20 cellular contexts compared by ENCODE assay signal in genomic region chr13:69856331-69856730, GRCh38.
DNase-seq lines count a peak whose midpoint lies in the region; ATAC-seq and TF ChIP-seq lines count a peak whose summit lies in the region.
"Had no signal": no experiment of that assay in that cellular context is flagged by ENCODE, and none has a peak within 500 bp of the region (broad histone marks: within the 10 kb centered on the region; RNA-seq: fewer than 3 reads in every experiment).

No MANE protein-coding gene starts in this region.

- H3K18ac ChIP-seq in mesenchymal stem cell (ENCODE audit: low read depth in 1 of 2, low read length in 2 of 2) = no peak overlapping the region

- no peak overlapping the region for H3K14ac ChIP-seq in mesenchymal stem cell (ENCODE audit: low read length in 2 of 2)

- no peak overlapping the region for H2BK120ac ChIP-seq in mesenchymal stem cell (ENCODE audit: low read depth, low read length)

- no peak overlapping the region for H3K4me3 Mint-ChIP-seq in Caco-2 (ENCODE audit: unreplicated experiment)
- H3K4me3 Mint-ChIP-seq: activated CD8-positive, alpha-beta T cell treated with anti-CD3 and anti-CD28 coated beads, Interleukin-2, amount 10 ng/mL, durations not matched to agents 7 days and 5 days; activated naive CD4-positive, alpha-beta T cell treated with anti-CD3 and anti-CD28 coated beads, Interleukin-2, amount 10 ng/mL, durations not matched to agents 7 days and 5 days; activated T-cell treated with anti-CD3 and anti-CD28 coated beads, Interleukin-2, amount 50 U/mL, for 72 hours; naive B cell had no signal

- H2BK5ac ChIP-seq in mesenchymal stem cell (ENCODE audit: low read depth, low read length, poor library complexity, severe bottlenecking) = no peak overlapping the region

- intact Hi-C loops in Caco-2 (cut with micrococcal nuclease; ENCODE audit: unreplicated experiment) = loop anchor here (2.0 kb wide), 1 partner anchor 712 kb away; no protein-coding TSS in a partner anchor
- intact Hi-C loops in PC-3 (cut with micrococcal nuclease) = loop anchor here (5.0 kb wide), 2 partner anchors 456 to 711 kb away; no protein-coding TSS in a partner anchor

- H3K9me3 ChIP-seq in Caco-2 = no peaks in the 10 kb centered on the region
- H3K9me3 ChIP-seq in PC-3 (ENCODE audit: low read length) = no peaks in the 10 kb centered on the region
- no peaks in the 10 kb centered on the region for H3K9me3 ChIP-seq in mesenchymal stem cell (ENCODE audit: control insufficient read depth, low read length)
- H3K9me3 ChIP-seq: BLaER1 treated with 17β-estradiol and CSF1 and Interleukin-3, amounts not matched to agents 10 nM and 100 nM had no signal

- peak overlapping the region; percentile 17 for H3K27ac Mint-ChIP-seq in Caco-2 (ENCODE audit: unreplicated experiment)
- H3K27ac Mint-ChIP-seq: activated CD8-positive, alpha-beta T cell treated with anti-CD3 and anti-CD28 coated beads, Interleukin-2, amount 10 ng/mL, durations not matched to agents 7 days and 5 days; activated naive CD4-positive, alpha-beta T cell treated with anti-CD3 and anti-CD28 coated beads, Interleukin-2, amount 10 ng/mL, durations not matched to agents 7 days and 5 days; activated T-cell treated with anti-CD3 and anti-CD28 coated beads, Interleukin-2, amount 50 U/mL, for 72 hours; naive B cell had no signal

- H3K27me3 ChIP-seq in Caco-2 (replicated peaks; ENCODE audit: control insufficient read depth, insufficient read depth, low read length) = no peaks in the 10 kb centered on the region
- no peaks in the 10 kb centered on the region for H3K27me3 ChIP-seq in PC-3 (ENCODE audit: low read length)
- no peaks in the 10 kb centered on the region for H3K27me3 ChIP-seq in foreskin keratinocyte
- no peaks in the 10 kb centered on the region for H3K27me3 ChIP-seq in mesenchymal stem cell (ENCODE audit: control insufficient read depth in 1 of 2, insufficient read depth in 1 of 2, low read length in 2 of 2)
- H3K27me3 ChIP-seq: BLaER1 treated with 17β-estradiol and CSF1 and Interleukin-3, amounts not matched to agents 10 nM and 100 nM had no signal

- POLR2A ChIA-PET in Caco-2 (lab: Charles Lee) (no interaction called here), PC-3 (lab: Charles Lee; ENCODE audit: unreplicated experiment) (no interaction called here)

- no peaks in the 10 kb centered on the region for H3F3A ChIP-seq in PC-3 (ENCODE audit: low read length, unreplicated experiment)

- H4K8ac ChIP-seq in mesenchymal stem cell (ENCODE audit: low read length) = no peak overlapping the region

- WGBS in mesenchymal stem cell = 10% methylated on average over 3 of the region's 3 CpGs

- H3K4me3 ChIP-seq in Caco-2 (ENCODE audit: low read depth, low read length) (no peak overlapping the region), PC-3 (ENCODE audit: low read length) (no peak overlapping the region), mesenchymal stem cell (ENCODE audit: insufficient read depth in 1 of 2, low read depth in 1 of 2, low read length in 2 of 2) (no peak overlapping the region)
- H3K4me3 ChIP-seq: BLaER1 treated with 17β-estradiol and CSF1 and Interleukin-3, amounts not matched to agents 10 nM and 100 nM had no signal

- no peaks in the 10 kb centered on the region for H3K27me3 Mint-ChIP-seq in Caco-2 (ENCODE audit: insufficient read depth, unreplicated experiment)
- H3K27me3 Mint-ChIP-seq: activated naive CD4-positive, alpha-beta T cell treated with anti-CD3 and anti-CD28 coated beads, Interleukin-2, amount 10 ng/mL, durations not matched to agents 7 days and 5 days; naive B cell had no signal

- DNase-seq in Caco-2 (peak; percentile 25 to 40), PC-3 (peak; percentile 3), foreskin keratinocyte (peak; percentile 2 to 24), mesenchymal stem cell (no peak), NCI-H510A (lab: John Stamatoyannopoulos, UW) (no peak), germinal center (ENCODE audit: low spot score) (no peak)
- no peak for DNase-seq in activated CD4-positive, alpha-beta T cell treated with anti-CD3 and anti-CD28 coated beads, Interleukin-2, amount 50 U/mL, for 1 hour
- DNase-seq in stimulated activated CD4-positive, alpha-beta T cell treated with anti-CD3 and anti-CD28 coated beads, Interleukin-4, amount 100 ng/mL, for 1 hour = no peak
- DNase-seq: activated CD4-positive, CD25-positive, alpha-beta regulatory T cell; activated CD8-positive, alpha-beta T cell treated with anti-CD3 and anti-CD28 coated beads, Interleukin-2, amount 10 ng/mL, durations not matched to agents 7 days and 5 days; activated naive CD4-positive, alpha-beta T cell treated with anti-CD3 and anti-CD28 coated beads, Interleukin-2, amount 10 ng/mL, durations not matched to agents 7 days and 5 days; activated T-cell treated with anti-CD3 and anti-CD28 coated beads, Interleukin-2, amount 50 U/mL, for 72 hours; effector CD4-positive, alpha-beta T cell; KBM-7; mammary epithelial cell; naive B cell; NCI-H146; NCI-H82; right cardiac atrium had no signal

- no peaks in the 10 kb centered on the region for H3K79me1 ChIP-seq in mesenchymal stem cell (replicated peaks; ENCODE audit: low read length, poor library complexity, severe bottlenecking)

- H3K27ac ChIP-seq in PC-3 (ENCODE audit: low read length) (no peak overlapping the region), foreskin keratinocyte (no peak overlapping the region), mesenchymal stem cell (ENCODE audit: low read length, poor library complexity, severe bottlenecking) (peak overlapping the region; percentile 65)
- H3K27ac ChIP-seq: BLaER1 treated with 17β-estradiol and CSF1 and Interleukin-3, amounts not matched to agents 10 nM and 100 nM had no signal

- H2AFZ ChIP-seq in PC-3 (ENCODE audit: low read length) = no peak overlapping the region
- H2AFZ ChIP-seq in mesenchymal stem cell (ENCODE audit: low read depth, low read length) = no peak overlapping the region

- no peak overlapping the region for H2BK15ac ChIP-seq in mesenchymal stem cell (ENCODE audit: low read depth, poor library complexity, severe bottlenecking)

- no peaks in the 10 kb centered on the region for H4K20me1 ChIP-seq in PC-3 (ENCODE audit: low read length)
- H4K20me1 ChIP-seq: BLaER1 treated with 17β-estradiol and CSF1 and Interleukin-3, amounts not matched to agents 10 nM and 100 nM had no signal

- H3K36me3 Mint-ChIP-seq in Caco-2 (ENCODE audit: insufficient read depth, unreplicated experiment) = no peaks in the 10 kb centered on the region
- H3K36me3 Mint-ChIP-seq: activated naive CD4-positive, alpha-beta T cell treated with anti-CD3 and anti-CD28 coated beads, Interleukin-2, amount 10 ng/mL, durations not matched to agents 7 days and 5 days; naive B cell had no signal

- peaks cover 6% of the 10 kb centered on the region for H3K9me3 Mint-ChIP-seq in Caco-2 (ENCODE audit: unreplicated experiment)
- H3K9me3 Mint-ChIP-seq: activated naive CD4-positive, alpha-beta T cell treated with anti-CD3 and anti-CD28 coated beads, Interleukin-2, amount 10 ng/mL, durations not matched to agents 7 days and 5 days had no signal

- H3K4ac ChIP-seq in mesenchymal stem cell (ENCODE audit: low read depth in 1 of 2, low read length in 2 of 2) = no peak overlapping the region

- H3K4me2 ChIP-seq in PC-3 (ENCODE audit: low read length) (no peak overlapping the region), mesenchymal stem cell (ENCODE audit: low read length, poor library complexity, severe bottlenecking) (no peak overlapping the region)
- H3K4me2 ChIP-seq: BLaER1 treated with 17β-estradiol and CSF1 and Interleukin-3, amounts not matched to agents 10 nM and 100 nM had no signal

- H3K9ac ChIP-seq in PC-3 (ENCODE audit: low read length) (no peak overlapping the region), mesenchymal stem cell (ENCODE audit: low read length) (no peak overlapping the region)
- H3K9ac ChIP-seq: BLaER1 treated with 17β-estradiol and CSF1 and Interleukin-3, amounts not matched to agents 10 nM and 100 nM had no signal

- no peak overlapping the region for H2BK12ac ChIP-seq in mesenchymal stem cell (ENCODE audit: low read length in 2 of 2)

- peaks cover 13% of the 10 kb centered on the region for H3K4me1 ChIP-seq in Caco-2
- no peaks in the 10 kb centered on the region for H3K4me1 ChIP-seq in PC-3 (ENCODE audit: insufficient read depth, low read length)
- no peaks in the 10 kb centered on the region for H3K4me1 ChIP-seq in foreskin keratinocyte
- no peaks in the 10 kb centered on the region for H3K4me1 ChIP-seq in mesenchymal stem cell (ENCODE audit: control insufficient read depth, insufficient read depth, low read depth, low read length)
- H3K4me1 ChIP-seq: BLaER1 treated with 17β-estradiol and CSF1 and Interleukin-3, amounts not matched to agents 10 nM and 100 nM had no signal

- TF ChIP-seq CTCF in Caco-2 (IDR thresholded peaks at IDR 0.05; ENCODE audit: insufficient read depth in 1 of 2, low read depth in 1 of 2, low read length in 1 of 2, severe bottlenecking in 1 of 2, unreplicated experiment in 1 of 2) (no peak), PC-3 (conservative IDR thresholded peaks at IDR 0.05; ENCODE audit: low read depth, low read length) (no peak), foreskin keratinocyte (conservative IDR thresholded peaks at IDR 0.05) (no peak)

- H3K79me2 ChIP-seq in PC-3 (ENCODE audit: low read length) = no peaks in the 10 kb centered on the region

- no peak overlapping the region for H2AK5ac ChIP-seq in mesenchymal stem cell (ENCODE audit: low read length, severe bottlenecking)

- BruUV-seq in Caco-2 (replicated peaks; lab: Mats Ljungman, UMichigan) (no TSS peak), PC-3 (replicated peaks; lab: Mats Ljungman, UMichigan) (no TSS peak)

- H4K91ac ChIP-seq in mesenchymal stem cell (ENCODE audit: low read length) = no peak overlapping the region

- no peak overlapping the region for H3K23ac ChIP-seq in mesenchymal stem cell (ENCODE audit: low read length in 2 of 2)

- H3K36me3 ChIP-seq in Caco-2 (ENCODE audit: control insufficient read depth, insufficient read depth, low read length) (no peaks in the 10 kb centered on the region), PC-3 (ENCODE audit: low read depth, low read length) (no peaks in the 10 kb centered on the region), mesenchymal stem cell (ENCODE audit: control insufficient read depth in 1 of 2, insufficient read depth in 2 of 2, low read depth in 1 of 2, low read length in 2 of 2) (no peaks in the 10 kb centered on the region)
- H3K36me3 ChIP-seq: BLaER1 treated with 17β-estradiol and CSF1 and Interleukin-3, amounts not matched to agents 10 nM and 100 nM had no signal

- H3K4me1 Mint-ChIP-seq in Caco-2 (ENCODE audit: low read depth, unreplicated experiment) = peaks cover 11% of the 10 kb centered on the region
- H3K4me1 Mint-ChIP-seq: activated naive CD4-positive, alpha-beta T cell treated with anti-CD3 and anti-CD28 coated beads, Interleukin-2, amount 10 ng/mL, durations not matched to agents 7 days and 5 days; naive B cell had no signal

- ATAC-seq in PC-3 (no peak), foreskin keratinocyte (no peak)
- ATAC-seq: activated CD8-positive, alpha-beta T cell treated with anti-CD3 and anti-CD28 coated beads, Interleukin-2, amount 10 ng/mL, durations not matched to agents 7 days and 5 days; activated T-cell treated with anti-CD3 and anti-CD28 coated beads, Interleukin-2, amount 50 U/mL, for 72 hours; right cardiac atrium had no signal

- no peaks in the 10 kb centered on the region for H3K9me2 ChIP-seq in PC-3 (replicated peaks; ENCODE audit: low read length)

- CTCF ChIA-PET in Caco-2 (lab: Charles Lee) = interaction anchor here (0.7 kb wide), 1 partner anchor 104 kb away, joined by 4 read pairs; no protein-coding TSS in a partner anchor
- CTCF ChIA-PET in PC-3 (lab: Charles Lee) = interaction anchor here (0.7 kb wide), 1 partner anchor 69 kb away, joined by 3 read pairs; no protein-coding TSS in a partner anchor

Comparison
In these comparisons a context has a peak if more than half of its experiments do, and no peak if none do; other contexts are left out.
1. DNase-seq: peak in Caco-2 (2 of 2), PC-3 (single experiment) and foreskin keratinocyte (2 of 2); none in mesenchymal stem cell (single experiment), activated CD4-positive, alpha-beta T cell treated with anti-CD3 and anti-CD28 coated beads, Interleukin-2, amount 50 U/mL, for 1 hour (single experiment), NCI-H510A (single experiment), stimulated activated CD4-positive, alpha-beta T cell treated with anti-CD3 and anti-CD28 coated beads, Interleukin-4, amount 100 ng/mL, for 1 hour (single experiment) and germinal center (single experiment).